1 cellular context compared by ENCODE assay signal in genomic region chr17:44952946-44953475, GRCh38.
TF ChIP-seq lines count a peak whose summit lies in the region.

No MANE protein-coding gene starts in this region.

TF ChIP-seq in GM23338, 12 proteins besides CTCF, POLR2A, EP300 and RAD21 (continued from another document):
- TF ChIP-seq ZNF462 (CRISPR knock-in tag; IDR thresholded peaks at IDR 0.05) = no peak
- TF ChIP-seq REST (IDR thresholded peaks at IDR 0.05; ENCODE audit: unreplicated experiment) = no peak
- TF ChIP-seq CREB1 (CRISPR knock-in tag; IDR thresholded peaks at IDR 0.05; ENCODE audit: low read depth) = no peak
- no peak for TF ChIP-seq ZNF114 (CRISPR knock-in tag; IDR thresholded peaks at IDR 0.05)
- TF ChIP-seq ZNF331 (CRISPR knock-in tag; IDR thresholded peaks at IDR 0.05; ENCODE audit: low read depth) = no peak
- no peak for TF ChIP-seq ETS1 (IDR thresholded peaks at IDR 0.05)
- no peak for TF ChIP-seq JUNB (IDR thresholded peaks at IDR 0.05; ENCODE audit: unreplicated experiment)
- TF ChIP-seq EZH2 (IDR thresholded peaks at IDR 0.05; ENCODE audit: low read depth, unreplicated experiment) = no peak
TF ChIP-seq in GM23338: peak in this region for 0.
